ENCODE assay signal across 10 cellular contexts in the genomic region with DNA sequence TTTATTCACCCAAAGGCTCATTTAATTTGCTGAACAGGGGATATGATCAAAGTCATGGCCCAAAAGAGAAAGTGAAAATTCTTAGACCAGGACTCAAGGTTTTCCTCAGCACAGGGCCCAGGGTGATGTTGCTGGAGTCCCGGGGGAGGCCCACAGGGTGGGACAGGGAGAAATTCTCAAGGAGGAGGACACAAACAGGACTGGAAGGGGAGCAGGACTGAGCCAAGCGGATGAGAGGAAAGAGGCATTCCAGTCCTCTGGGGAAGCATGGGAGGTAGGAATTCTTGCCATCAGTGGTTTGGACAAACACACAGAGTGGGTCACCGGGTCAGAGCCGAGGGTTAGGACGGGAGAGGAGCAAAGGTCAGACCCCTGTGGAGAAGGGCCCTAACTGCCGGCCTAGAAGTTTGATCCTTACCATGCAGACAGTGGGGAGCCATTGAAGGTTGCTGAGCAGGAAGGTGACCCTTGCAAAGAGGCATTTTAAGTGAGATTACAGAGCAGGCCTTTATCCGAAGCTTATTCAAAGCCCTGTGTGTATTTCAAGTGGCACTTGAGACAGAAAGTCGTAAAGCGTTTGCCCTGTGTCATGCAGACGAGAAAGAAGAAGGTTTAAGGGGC.
A peak's percentile ranks its signal among the peaks of the same experiment; 100 is the strongest.
DNase-seq lines count a peak whose midpoint lies in the region; ATAC-seq and TF ChIP-seq lines count a peak whose summit lies in the region.
"Had no signal": no experiment of that assay in that cellular context is flagged by ENCODE, and none has a peak within 500 bp of the region (broad histone marks: within the 10 kb centered on the region; RNA-seq: fewer than 3 reads in every experiment).

No MANE protein-coding gene starts in this region.

- H3K4me3 ChIP-seq in GM23338 (no peak overlapping the region), left ventricle myocardium inferior (peak overlapping the region; percentile 80), skeletal muscle tissue (ENCODE audit: low read length in 3 of 3) (peak overlapping the region in 2 of 3 donors; percentile 12 to 29)

- H3K9me3 Mint-ChIP-seq in GM23338 = no peaks in the 10 kb centered on the region

- intact Hi-C loops in left ventricle myocardium inferior (cut with micrococcal nuclease) = no loop called here

- no peaks in the 10 kb centered on the region for H3K9me3 ChIP-seq in T-helper 17 cell (ENCODE audit: control insufficient read depth, low read length, poor library complexity, severe bottlenecking)
- no peaks in the 10 kb centered on the region for H3K9me3 ChIP-seq in left ventricle myocardium inferior (replicated peaks)
- H3K9me3 ChIP-seq in skeletal muscle tissue (ENCODE audit: control insufficient read depth in 3 of 3, low read length in 3 of 3) = no peaks in the 10 kb centered on the region

- ATAC-seq in GM23338 (peak; percentile 14), T-helper 17 cell (no peak), HG03520 (IDR thresholded peaks at IDR 0.05; ENCODE audit: unreplicated experiment) (no peak), GM21529 (IDR thresholded peaks at IDR 0.05; ENCODE audit: unreplicated experiment) (no peak)
- ATAC-seq: foreskin keratinocyte had no signal

- H3K9me2 ChIP-seq in GM23338 (ENCODE audit: insufficient read depth) = no peaks in the 10 kb centered on the region

- H3K36me3 ChIP-seq in GM23338 (ENCODE audit: insufficient read depth) (no peaks in the 10 kb centered on the region), left ventricle myocardium inferior (no peaks in the 10 kb centered on the region), skeletal muscle tissue (ENCODE audit: control insufficient read depth in 3 of 3, insufficient read depth in 3 of 3, low read length in 3 of 3) (peaks cover 0 to 4% (median 0%) of the 10 kb centered on the region in 3 donors)

- H3K4me2 ChIP-seq in GM23338 = peak overlapping the region; percentile 90; the same call in 1 of the 2 replicates

- H3K27ac Mint-ChIP-seq in GM23338 (no peak overlapping the region), T-helper 17 cell (peak overlapping the region; percentile 95)

- H3K27me3 ChIP-seq in GM23338 (ENCODE audit: insufficient read depth) (peaks cover 76% of the 10 kb centered on the region), left ventricle myocardium inferior (ENCODE audit: low read depth) (no peaks in the 10 kb centered on the region), skeletal muscle tissue (ENCODE audit: control insufficient read depth in 3 of 3, insufficient read depth in 3 of 3, low read length in 3 of 3) (no peaks in the 10 kb centered on the region)
- H3K27me3 ChIP-seq: foreskin keratinocyte had no signal

- 0 out of 2 replicates have a peak, but pooled peaks cover 2% of the 10 kb centered on the region for H3F3A ChIP-seq in GM23338 (replicated peaks; ENCODE audit: low read depth)

- H3K36me3 Mint-ChIP-seq in GM23338 (ENCODE audit: low read depth) (no peaks in the 10 kb centered on the region), T-helper 17 cell (ENCODE audit: low read depth) (no peaks in the 10 kb centered on the region)

- peaks cover 67% of the 10 kb centered on the region for H3K27me3 Mint-ChIP-seq in GM23338 (ENCODE audit: insufficient read depth, low read depth, poor library complexity)
- H3K27me3 Mint-ChIP-seq in T-helper 17 cell = no peaks in the 10 kb centered on the region

- H3K4me1 ChIP-seq in GM23338 (ENCODE audit: insufficient read depth) (peaks cover 30% of the 10 kb centered on the region), left ventricle myocardium inferior (peaks cover 81% of the 10 kb centered on the region), skeletal muscle tissue (ENCODE audit: control insufficient read depth in 3 of 3, insufficient read depth in 3 of 3, low read length in 3 of 3) (peaks cover 59 to 61% (median 60%) of the 10 kb centered on the region in 3 donors)

- H3K27ac ChIP-seq in GM23338 (ENCODE audit: low read depth) (no peak overlapping the region), left ventricle myocardium inferior (replicated peaks) (peak overlapping the region; percentile 99), skeletal muscle tissue (ENCODE audit: low read depth, low read length) (peak overlapping the region; percentile 94)
- H3K27ac ChIP-seq: foreskin keratinocyte had no signal

- H3K79me2 ChIP-seq in GM23338 (replicated peaks; ENCODE audit: insufficient read depth) = no peaks in the 10 kb centered on the region

- peak; percentile 67 for DNase-seq in GM23338 (ENCODE audit: low spot score)
- DNase-seq in T-helper 17 cell = no peak
- DNase-seq in left ventricle myocardium inferior = no peak
- no peak for DNase-seq in NOMO-1 (lab: John Stamatoyannopoulos, UW; ENCODE audit: unreplicated experiment in 2 of 2)
- DNase-seq in SIG-M5 (lab: John Stamatoyannopoulos, UW) = no peak
- DNase-seq: foreskin keratinocyte, NCI-H187 treated with DMSO at 0.1 percent for 48 hours had no signal

- H2AFZ ChIP-seq in GM23338 = no peak overlapping the region

- no peak overlapping the region; the same call in 2 of the 3 replicates for H3K4me3 Mint-ChIP-seq in GM23338
- H3K4me3 Mint-ChIP-seq in T-helper 17 cell = peak overlapping the region; percentile 73

- H3K9ac ChIP-seq in skeletal muscle tissue (ENCODE audit: low read depth in 1 of 3, low read length in 3 of 3) = peak overlapping the region; percentile 2 to 98 (median 27)

- H3K4me1 Mint-ChIP-seq in GM23338 = peaks cover 39% of the 10 kb centered on the region
- H3K4me1 Mint-ChIP-seq in T-helper 17 cell = peaks cover 58% of the 10 kb centered on the region

- TF ChIP-seq CTCF in GM23338 (conservative IDR thresholded peaks at IDR 0.05; ENCODE audit: low read depth in 2 of 2) (no peak), left ventricle myocardium inferior (IDR thresholded peaks at IDR 0.05; ENCODE audit: borderline replicate concordance) (no peak)

- peaks cover 14% of the 10 kb centered on the region for H4K20me1 ChIP-seq in GM23338 (replicated peaks; ENCODE audit: insufficient read depth)

TF ChIP-seq in GM23338, 12 proteins besides CTCF, POLR2A, EP300 and RAD21 (continues in another document):
- TF ChIP-seq POLR2AphosphoS5 (IDR thresholded peaks at IDR 0.05; ENCODE audit: low read depth) = no peak
- TF ChIP-seq, protein P1, sequence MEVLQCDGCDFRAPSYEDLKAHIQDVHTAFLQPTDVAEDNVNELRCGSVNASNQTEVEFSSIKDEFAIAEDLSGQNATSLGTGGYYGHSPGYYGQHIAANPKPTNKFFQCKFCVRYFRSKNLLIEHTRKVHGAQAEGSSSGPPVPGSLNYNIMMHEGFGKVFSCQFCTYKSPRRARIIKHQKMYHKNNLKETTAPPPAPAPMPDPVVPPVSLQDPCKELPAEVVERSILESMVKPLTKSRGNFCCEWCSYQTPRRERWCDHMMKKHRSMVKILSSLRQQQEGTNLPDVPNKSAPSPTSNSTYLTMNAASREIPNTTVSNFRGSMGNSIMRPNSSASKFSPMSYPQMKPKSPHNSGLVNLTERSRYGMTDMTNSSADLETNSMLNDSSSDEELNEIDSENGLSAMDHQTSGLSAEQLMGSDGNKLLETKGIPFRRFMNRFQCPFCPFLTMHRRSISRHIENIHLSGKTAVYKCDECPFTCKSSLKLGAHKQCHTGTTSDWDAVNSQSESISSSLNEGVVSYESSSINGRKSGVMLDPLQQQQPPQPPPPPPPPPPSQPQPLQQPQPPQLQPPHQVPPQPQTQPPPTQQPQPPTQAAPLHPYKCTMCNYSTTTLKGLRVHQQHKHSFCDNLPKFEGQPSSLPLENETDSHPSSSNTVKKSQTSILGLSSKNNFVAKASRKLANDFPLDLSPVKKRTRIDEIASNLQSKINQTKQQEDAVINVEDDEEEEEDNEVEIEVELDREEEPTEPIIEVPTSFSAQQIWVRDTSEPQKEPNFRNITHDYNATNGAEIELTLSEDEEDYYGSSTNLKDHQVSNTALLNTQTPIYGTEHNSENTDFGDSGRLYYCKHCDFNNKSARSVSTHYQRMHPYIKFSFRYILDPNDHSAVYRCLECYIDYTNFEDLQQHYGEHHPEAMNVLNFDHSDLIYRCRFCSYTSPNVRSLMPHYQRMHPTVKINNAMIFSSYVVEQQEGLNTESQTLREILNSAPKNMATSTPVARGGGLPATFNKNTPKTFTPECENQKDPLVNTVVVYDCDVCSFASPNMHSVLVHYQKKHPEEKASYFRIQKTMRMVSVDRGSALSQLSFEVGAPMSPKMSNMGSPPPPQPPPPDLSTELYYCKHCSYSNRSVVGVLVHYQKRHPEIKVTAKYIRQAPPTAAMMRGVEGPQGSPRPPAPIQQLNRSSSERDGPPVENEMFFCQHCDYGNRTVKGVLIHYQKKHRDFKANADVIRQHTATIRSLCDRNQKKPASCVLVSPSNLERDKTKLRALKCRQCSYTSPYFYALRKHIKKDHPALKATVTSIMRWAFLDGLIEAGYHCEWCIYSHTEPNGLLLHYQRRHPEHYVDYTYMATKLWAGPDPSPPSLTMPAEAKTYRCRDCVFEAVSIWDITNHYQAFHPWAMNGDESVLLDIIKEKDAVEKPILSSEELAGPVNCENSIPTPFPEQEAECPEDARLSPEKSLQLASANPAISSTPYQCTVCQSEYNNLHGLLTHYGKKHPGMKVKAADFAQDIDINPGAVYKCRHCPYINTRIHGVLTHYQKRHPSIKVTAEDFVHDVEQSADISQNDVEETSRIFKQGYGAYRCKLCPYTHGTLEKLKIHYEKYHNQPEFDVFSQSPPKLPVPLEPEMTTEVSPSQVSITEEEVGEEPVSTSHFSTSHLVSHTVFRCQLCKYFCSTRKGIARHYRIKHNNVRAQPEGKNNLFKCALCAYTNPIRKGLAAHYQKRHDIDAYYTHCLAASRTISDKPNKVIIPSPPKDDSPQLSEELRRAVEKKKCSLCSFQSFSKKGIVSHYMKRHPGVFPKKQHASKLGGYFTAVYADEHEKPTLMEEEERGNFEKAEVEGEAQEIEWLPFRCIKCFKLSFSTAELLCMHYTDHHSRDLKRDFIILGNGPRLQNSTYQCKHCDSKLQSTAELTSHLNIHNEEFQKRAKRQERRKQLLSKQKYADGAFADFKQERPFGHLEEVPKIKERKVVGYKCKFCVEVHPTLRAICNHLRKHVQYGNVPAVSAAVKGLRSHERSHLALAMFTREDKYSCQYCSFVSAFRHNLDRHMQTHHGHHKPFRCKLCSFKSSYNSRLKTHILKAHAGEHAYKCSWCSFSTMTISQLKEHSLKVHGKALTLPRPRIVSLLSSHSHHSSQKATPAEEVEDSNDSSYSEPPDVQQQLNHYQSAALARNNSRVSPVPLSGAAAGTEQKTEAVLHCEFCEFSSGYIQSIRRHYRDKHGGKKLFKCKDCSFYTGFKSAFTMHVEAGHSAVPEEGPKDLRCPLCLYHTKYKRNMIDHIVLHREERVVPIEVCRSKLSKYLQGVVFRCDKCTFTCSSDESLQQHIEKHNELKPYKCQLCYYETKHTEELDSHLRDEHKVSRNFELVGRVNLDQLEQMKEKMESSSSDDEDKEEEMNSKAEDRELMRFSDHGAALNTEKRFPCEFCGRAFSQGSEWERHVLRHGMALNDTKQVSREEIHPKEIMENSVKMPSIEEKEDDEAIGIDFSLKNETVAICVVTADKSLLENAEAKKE (CRISPR knock-in tag; IDR thresholded peaks at IDR 0.05) = no peak
